In genomic region chr1:3518256-3518655, GRCh38 we compare ENCODE assay signal across 1 cellular context.
A peak's percentile ranks its signal among the peaks of the same experiment; 100 is the strongest.
TF ChIP-seq lines count a peak whose summit lies in the region.

No MANE protein-coding gene starts in this region.

TF ChIP-seq in K562, 482 proteins besides CTCF, POLR2A, EP300 and RAD21 (continued from another document):
- TF ChIP-seq CTCFL (IDR thresholded peaks at IDR 0.05; ENCODE audit: borderline replicate concordance, insufficient read depth, low read depth, low read length, poor library complexity, severe bottlenecking): peak; percentile 46
- TF ChIP-seq CBX1 (IDR thresholded peaks at IDR 0.05; ENCODE audit: low read depth): 0 out of 2 replicates have a peak, but pooled peaks have one; percentile 47
TF ChIP-seq in K562: peak in this region for 6.
